Comparison of ENCODE assay signal across 25 cellular contexts in the genomic region with DNA sequence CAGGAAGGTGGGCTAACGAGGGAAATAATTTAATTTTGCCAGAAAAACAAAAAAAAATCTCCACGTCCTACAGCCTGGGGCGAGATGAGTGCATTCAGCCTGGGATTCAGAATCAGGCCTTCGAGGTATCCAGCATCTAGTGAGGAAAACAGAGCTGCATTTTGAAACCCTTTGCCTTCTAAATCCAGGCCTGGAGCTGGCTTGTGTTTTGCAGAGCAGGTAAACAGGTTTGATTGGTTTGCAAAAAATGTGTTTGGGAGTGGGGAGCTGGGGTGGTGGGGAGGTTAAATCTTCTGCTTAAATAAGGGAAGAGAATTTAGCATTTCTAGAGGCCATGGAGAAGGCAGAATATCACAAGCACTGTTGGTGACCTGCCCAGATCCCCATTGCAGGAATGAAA. TPM values are rescaled to one million over a fixed set of nuclear protein-coding genes. Genes with fewer than 3 reads are reported as not detected.
DNase-seq lines count a peak whose midpoint lies in the region; ATAC-seq and TF ChIP-seq lines count a peak whose summit lies in the region.
"Had no signal": no experiment of that assay in that cellular context is flagged by ENCODE, and none has a peak within 500 bp of the region (broad histone marks: within the 10 kb centered on the region; RNA-seq: fewer than 3 reads in every experiment).

No MANE protein-coding gene starts in this region.

- no peaks in the 10 kb centered on the region for H4K20me1 ChIP-seq in IMR-90 (ENCODE audit: insufficient read depth, low read length)
- H4K20me1 ChIP-seq: BLaER1 treated with 17β-estradiol and CSF1 and Interleukin-3, amounts not matched to agents 10 nM and 100 nM had no signal

- H3K56ac ChIP-seq in IMR-90 (ENCODE audit: extremely low read depth, insufficient read depth, low read length): no peak overlapping the region

- peaks cover 5% of the 10 kb centered on the region for H3K27me3 Mint-ChIP-seq in mesothelial cell of epicardium (ENCODE audit: low read depth)

- DNase-seq in IMR-90: no peak
- no peak for DNase-seq in dorsolateral prefrontal cortex
- no peak for DNase-seq in mesothelial cell of epicardium (ENCODE audit: low spot score in 2 of 2, unreplicated experiment in 2 of 2)
- DNase-seq in NCI-H774 (lab: John Stamatoyannopoulos, UW): no peak
- DNase-seq in OCI-M1 (lab: John Stamatoyannopoulos, UW): no peak
- DNase-seq: CD4-positive, alpha-beta memory T cell; DND-41; H7; KG1; NCI-H1092; NCI-H1436; NCI-H187 treated with DMSO at 0.1 percent for 48 hours; NCI-H2107; NCI-H510A treated with DMSO at 0.1 percent for 48 hours; NCI-H748 treated with DMSO at 0.1 percent for 48 hours; NK-92 treated with Interleukin-12 subunit alpha and Interleukin-12 subunit beta, amount 100 ng/mL, for 24 hours; SJCRH30 had no signal

- 80% methylated on average over 1 of the region's 4 CpGs; no CpG with 5 or more reads in 1 of the 2 experiments for WGBS in IMR-90 (ENCODE audit: extremely low coverage in 2 of 2, insufficient read length in 1 of 2), 2 experiments

- H4K8ac ChIP-seq in IMR-90 (ENCODE audit: low read depth in 2 of 2, low read length in 2 of 2): no peak overlapping the region

- H2BK120ac ChIP-seq in IMR-90 (ENCODE audit: low read depth, low read length): no peak overlapping the region

- H2BK5ac ChIP-seq in IMR-90 (ENCODE audit: low read depth, low read length, poor library complexity, severe bottlenecking): no peak overlapping the region

- peak overlapping the region; percentile 23 for H3K27ac Mint-ChIP-seq in mesothelial cell of epicardium
- H3K27ac Mint-ChIP-seq: CD4-positive, alpha-beta memory T cell had no signal

- TF ChIP-seq CTCF in IMR-90 (conservative IDR thresholded peaks at IDR 0.05; ENCODE audit: low read depth, low read length) (no peak), dorsolateral prefrontal cortex (IDR thresholded peaks at IDR 0.05 in 54 of 56, conservative IDR thresholded peaks at IDR 0.05 in 2 of 56; ENCODE audit: low read depth in 1 of 56, partially characterized antibody in 56 of 56) (no peak), mesothelial cell of epicardium (IDR thresholded peaks at IDR 0.05; ENCODE audit: unreplicated experiment) (no peak)

- in situ Hi-C loops in IMR-90 (cut with MboI; ENCODE audit: low sequenced_read_pairs): no loop called here

- no peaks in the 10 kb centered on the region; the same call in 1 of the 2 replicates for H3K9me1 ChIP-seq in IMR-90 (ENCODE audit: insufficient read depth, low read length)

- no peak overlapping the region for H3K4me3 Mint-ChIP-seq in mesothelial cell of epicardium
- H3K4me3 Mint-ChIP-seq: CD4-positive, alpha-beta memory T cell had no signal

- no peak overlapping the region for H3K23ac ChIP-seq in IMR-90 (ENCODE audit: low read depth, low read length)

- POLR2A ChIA-PET in IMR-90 (lab: Charles Lee; ENCODE audit: unreplicated experiment): no interaction called here

- H3K9me3 Mint-ChIP-seq in mesothelial cell of epicardium: no peaks in the 10 kb centered on the region
- H3K9me3 Mint-ChIP-seq: CD4-positive, alpha-beta memory T cell had no signal

- dilution Hi-C loops in IMR-90 (cut with HindIII; ENCODE audit: low sequenced_read_pairs, unreplicated experiment): no loop called here

- no peak overlapping the region; the same call in 1 of the 2 replicates for H2BK20ac ChIP-seq in IMR-90 (ENCODE audit: low read depth, low read length)

- peak overlapping the region; percentile 46; the same call in 1 of the 2 replicates for H3K4ac ChIP-seq in IMR-90 (ENCODE audit: low read depth, low read length)

- peaks cover 13% of the 10 kb centered on the region for H3K4me1 Mint-ChIP-seq in mesothelial cell of epicardium
- H3K4me1 Mint-ChIP-seq: CD4-positive, alpha-beta memory T cell had no signal

- 0 out of 2 replicates have a peak overlapping the region, but pooled peaks have one; percentile 3 for H2AK5ac ChIP-seq in IMR-90 (ENCODE audit: low read depth, low read length)

- intact Hi-C loops in IMR-90 (cut with micrococcal nuclease) (no loop called here), dorsolateral prefrontal cortex (cut with DNase I) (no loop called here)

- H3K18ac ChIP-seq in IMR-90 (ENCODE audit: low read depth, low read length): no peak overlapping the region

- H3K9me3 ChIP-seq in IMR-90 (ENCODE audit: control insufficient read depth, insufficient read depth, low read length): no peaks in the 10 kb centered on the region
- H3K9me3 ChIP-seq: BLaER1 treated with 17β-estradiol and CSF1 and Interleukin-3, amounts not matched to agents 10 nM and 100 nM; SJCRH30 had no signal

- H4K91ac ChIP-seq in IMR-90 (ENCODE audit: insufficient read depth, low read depth, low read length): no peak overlapping the region

- H2BK15ac ChIP-seq in IMR-90 (ENCODE audit: low read depth, low read length): no peak overlapping the region

- H3K9ac ChIP-seq in IMR-90 (ENCODE audit: low read depth, low read length): no peak overlapping the region
- H3K9ac ChIP-seq: BLaER1 treated with 17β-estradiol and CSF1 and Interleukin-3, amounts not matched to agents 10 nM and 100 nM had no signal

- TF ChIP-seq RAD21 in IMR-90 (IDR thresholded peaks at IDR 0.05; ENCODE audit: low read length): no peak

- no peaks in the 10 kb centered on the region for H3K79me1 ChIP-seq in IMR-90 (ENCODE audit: low read depth in 1 of 2, low read length in 2 of 2)

- no peak for TF ChIP-seq POLR2A in IMR-90 (IDR thresholded peaks at IDR 0.05; ENCODE audit: low read depth, low read length)

- H4K5ac ChIP-seq in IMR-90 (ENCODE audit: low read depth, low read length): no peak overlapping the region

- H3K4me2 ChIP-seq in IMR-90 (ENCODE audit: low read depth, low read length): no peak overlapping the region

- CTCF ChIA-PET in IMR-90 (lab: Yijun Ruan, JAX): interaction anchor here (0.6 kb wide), 2 partner anchors 39 to 857 kb away, joined by 3 read pairs; no protein-coding TSS in a partner anchor

- no peaks in the 10 kb centered on the region for H3K79me2 ChIP-seq in ACC112 (ENCODE audit: control insufficient read depth, insufficient read depth, low read length, unreplicated experiment)

- H3K27me3 ChIP-seq in ACC112 (ENCODE audit: insufficient read depth, low read length): no peaks in the 10 kb centered on the region
- no peaks in the 10 kb centered on the region for H3K27me3 ChIP-seq in IMR-90 (ENCODE audit: control insufficient read depth, insufficient read depth, low read length)
- no peaks in the 10 kb centered on the region for H3K27me3 ChIP-seq in dorsolateral prefrontal cortex
- H3K27me3 ChIP-seq: SJCRH30 had no signal

- H3K4me1 ChIP-seq in ACC112 (ENCODE audit: control insufficient read depth, insufficient read depth, low read length, unreplicated experiment): peaks cover 10% of the 10 kb centered on the region
- H3K4me1 ChIP-seq in IMR-90 (ENCODE audit: control insufficient read depth, insufficient read depth, low read length): peaks cover 13% of the 10 kb centered on the region
- H3K4me1 ChIP-seq: SJCRH30 had no signal

- BruUV-seq in IMR-90 (replicated peaks; lab: Mats Ljungman, UMichigan): no TSS peak

- peak overlapping the region; percentile 16; the same call in 1 of the 2 replicates for H3K27ac ChIP-seq in ACC112 (ENCODE audit: low read depth, low read length)
- H3K27ac ChIP-seq in IMR-90 (ENCODE audit: insufficient read depth, low read length): no peak overlapping the region
- peak overlapping the region in 52 of 59 donors; percentile 4 to 84 (median 65) for H3K27ac ChIP-seq in dorsolateral prefrontal cortex
- H3K27ac ChIP-seq: 22Rv1, HL-60, SJCRH30 had no signal

- H3K36me3 ChIP-seq in ACC112 (ENCODE audit: insufficient read depth, low read length) (no peaks in the 10 kb centered on the region), IMR-90 (ENCODE audit: control insufficient read depth, insufficient read depth, low read length) (no peaks in the 10 kb centered on the region)
- H3K36me3 ChIP-seq: BLaER1 treated with 17β-estradiol and CSF1 and Interleukin-3, amounts not matched to agents 10 nM and 100 nM; SJCRH30 had no signal

- no peak overlapping the region for H3K14ac ChIP-seq in IMR-90 (replicated peaks; ENCODE audit: low read depth, low read length)

- ATAC-seq in IMR-90 (ENCODE audit: low read depth): no peak
- no peak for ATAC-seq in GM18868 (IDR thresholded peaks at IDR 0.05; ENCODE audit: unreplicated experiment)
- ATAC-seq in HG03039 (IDR thresholded peaks at IDR 0.05; ENCODE audit: unreplicated experiment): no peak

- no peak overlapping the region for H2AFZ ChIP-seq in ACC112 (ENCODE audit: low read length, unreplicated experiment)
- no peak overlapping the region for H2AFZ ChIP-seq in IMR-90 (replicated peaks; ENCODE audit: low read length, poor library complexity)

- peak overlapping the region; percentile 3 for H2AK9ac ChIP-seq in IMR-90 (replicated peaks; ENCODE audit: low read depth, low read length, poor library complexity)

- no peak overlapping the region for H3K4me3 ChIP-seq in ACC112 (ENCODE audit: low read depth, low read length)
- H3K4me3 ChIP-seq in IMR-90 (ENCODE audit: insufficient read depth, low read depth, low read length): no peak overlapping the region
- H3K4me3 ChIP-seq in dorsolateral prefrontal cortex: no peak overlapping the region
- H3K4me3 ChIP-seq: BLaER1 treated with 17β-estradiol and CSF1 and Interleukin-3, amounts not matched to agents 10 nM and 100 nM; SJCRH30 had no signal

- no peaks in the 10 kb centered on the region for H3K36me3 Mint-ChIP-seq in mesothelial cell of epicardium
- H3K36me3 Mint-ChIP-seq: CD4-positive, alpha-beta memory T cell had no signal

TF ChIP-seq in IMR-90, 13 proteins besides CTCF, POLR2A, EP300 and RAD21 (continues in another document):
- TF ChIP-seq MXI1 (IDR thresholded peaks at IDR 0.05; ENCODE audit: borderline replicate concordance, low read depth, low read length) (no peak), RFX5 (IDR thresholded peaks at IDR 0.05; ENCODE audit: low read depth, low read length) (no peak), MAZ (IDR thresholded peaks at IDR 0.05; ENCODE audit: borderline replicate concordance, low read depth, low read length) (no peak), FOS (IDR thresholded peaks at IDR 0.05; ENCODE audit: low read depth, low read length) (no peak), ELK1 (IDR thresholded peaks at IDR 0.05; ENCODE audit: borderline replicate concordance, low read depth, low read length) (no peak)

RNA-seq across cellular contexts. Expression of gene RASD2, which starts 29.7 kb away (rescaled TPM):
- under 0.01 TPM in 2 replicates for total RNA-seq in IMR-90 (2012; rRNA removed)
- polyA plus RNA-seq in IMR-90 (2012; rRNA removed): 0.32 and 0.36 TPM in 2 replicates
- polyA plus RNA-seq in IMR-90 (2012; cell fraction: cytosol; rRNA removed): 0.21 and 0.26 TPM in 2 replicates
- polyA plus RNA-seq in IMR-90 (2012; cell fraction: nucleus; rRNA removed; ENCODE audit: low replicate concordance): 0.42 and 0.53 TPM in 2 replicates
- 10 to 100 TPM; 10.5 to 80.1 (median 44.5) TPM for total RNA-seq in dorsolateral prefrontal cortex
- total RNA-seq in mesothelial cell of epicardium: 0.14 to 0.20 TPM in 2 of 3 replicates, not detected in the other
- total RNA-seq: CD4-positive, alpha-beta memory T cell; G401; HT-29; SJCRH30 had no signal
